ENCODE assay signal across 8 cellular contexts in genomic region chr1:31705080-31705866, GRCh38. TPM values are rescaled to one million over a fixed set of nuclear protein-coding genes. Genes with fewer than 3 reads are reported as not detected.
DNase-seq lines count a peak whose midpoint lies in the region; ATAC-seq and TF ChIP-seq lines count a peak whose summit lies in the region.

No MANE protein-coding gene starts in this region.

- DNase-seq in D341Med (ENCODE audit: low spot score) (peak; percentile 48), MV-4-11 (lab: John Stamatoyannopoulos, UW) (peak; percentile 43), fibroblast of villous mesenchyme (ENCODE audit: low read depth) (peak; percentile 88), posterior cingulate gyrus (peak in 7 of 10 donors; percentile 28 to 94 (median 68)), ureter (ENCODE audit: low spot score) (peak; percentile 77), GF-D8 (lab: John Stamatoyannopoulos, UW) (no peak)
- peak; percentile 78 for DNase-seq in activated T-cell treated with anti-CD3 and anti-CD28 coated beads, Interleukin-2, amount 50 U/mL, for 24 hours

- no peak for ATAC-seq in GM18505 (IDR thresholded peaks at IDR 0.05; ENCODE audit: unreplicated experiment)

- no peaks in the 10 kb centered on the region for H3K36me3 Mint-ChIP-seq in activated T-cell treated with anti-CD3 and anti-CD28 coated beads, Interleukin-2, amount 50 U/mL, for 24 hours (ENCODE audit: low read depth)

- no peaks in the 10 kb centered on the region for H3K9me3 Mint-ChIP-seq in activated T-cell treated with anti-CD3 and anti-CD28 coated beads, Interleukin-2, amount 50 U/mL, for 24 hours

- H3K4me1 Mint-ChIP-seq in activated T-cell treated with anti-CD3 and anti-CD28 coated beads, Interleukin-2, amount 50 U/mL, for 24 hours (ENCODE audit: low read depth), result peaks cover 42% of the 10 kb centered on the region

- peak overlapping the region; percentile 26 for H3K27ac Mint-ChIP-seq in activated T-cell treated with anti-CD3 and anti-CD28 coated beads, Interleukin-2, amount 50 U/mL, for 24 hours

- no peak for TF ChIP-seq POLR2A in GM18505 (IDR thresholded peaks at IDR 0.05; ENCODE audit: borderline replicate concordance, extremely low read depth, insufficient read depth, insufficient read length)

- H3K4me3 ChIP-seq in fibroblast of villous mesenchyme (ENCODE audit: low read depth, low read length), result peak overlapping the region; percentile 74

- H3K27me3 Mint-ChIP-seq in activated T-cell treated with anti-CD3 and anti-CD28 coated beads, Interleukin-2, amount 50 U/mL, for 24 hours, result peaks cover 53% of the 10 kb centered on the region

- H3K4me3 Mint-ChIP-seq in activated T-cell treated with anti-CD3 and anti-CD28 coated beads, Interleukin-2, amount 50 U/mL, for 24 hours, result no peak overlapping the region

- peak; percentile 43 for TF ChIP-seq CTCF in fibroblast of villous mesenchyme (IDR thresholded peaks at IDR 0.05; ENCODE audit: insufficient read depth, low read depth, low read length)

- intact Hi-C loops in posterior cingulate gyrus (cut with DNase I), result loop anchor here (1.0 kb wide), 1 partner anchor 41 kb away; no protein-coding TSS in a partner anchor

RNA-seq across cellular contexts. Expression of gene COL16A1, which starts 1.5 kb away (rescaled TPM):
- total RNA-seq in fibroblast of villous mesenchyme (86.4 and 156 TPM in 2 replicates), ureter (110 TPM)

RNA-seq across cellular contexts. Expression of gene ADGRB2, which starts 58.9 kb away (rescaled TPM):
- total RNA-seq in fibroblast of villous mesenchyme (11.3 and 14.2 TPM in 2 replicates), ureter (7.5 TPM)
